In genomic region chr18:55861266-55861665, GRCh38 we compare ENCODE assay signal across 9 cellular contexts.
DNase-seq lines count a peak whose midpoint lies in the region; ATAC-seq and TF ChIP-seq lines count a peak whose summit lies in the region.
"Had no signal": no experiment of that assay in that cellular context is flagged by ENCODE, and none has a peak within 500 bp of the region (broad histone marks: within the 10 kb centered on the region; RNA-seq: fewer than 3 reads in every experiment).

No MANE protein-coding gene starts in this region.

- H3K27me3 ChIP-seq in iPS DF 6.9 (ENCODE audit: control insufficient read depth, insufficient read depth, low read length) (no peaks in the 10 kb centered on the region), sigmoid colon (no peaks in the 10 kb centered on the region)

- H3K4me1 Mint-ChIP-seq in type B pancreatic cell (ENCODE audit: unreplicated experiment), result peaks cover 14% of the 10 kb centered on the region

- TF ChIP-seq EP300 in sigmoid colon (IDR thresholded peaks at IDR 0.05), result no peak

- intact Hi-C loops in Right ventricle myocardium superior (cut with DNase I), result loop anchor here (10.0 kb wide), 1 partner anchor 714 kb away; no protein-coding TSS in a partner anchor
- intact Hi-C loops in cardiac septum (cut with DNase I), result loop anchor here (5.0 to 10.0 kb wide), 5 partner anchors 79 to 626 kb away; no protein-coding TSS in a partner anchor
- intact Hi-C loops in sigmoid colon (cut with DNase I), result loop anchor here (10.0 kb wide), 1 partner anchor 456 kb away; no protein-coding TSS in a partner anchor

- H3K27ac ChIP-seq in iPS DF 6.9 (ENCODE audit: low read length) (no peak overlapping the region), sigmoid colon (no peak overlapping the region)

- no peak overlapping the region for H3K4me3 Mint-ChIP-seq in type B pancreatic cell
- H3K4me3 Mint-ChIP-seq: CD8-positive, alpha-beta T cell had no signal

- H3K4me3 ChIP-seq in iPS DF 6.9 (ENCODE audit: low read length) (no peak overlapping the region), sigmoid colon (no peak overlapping the region)

- no peaks in the 10 kb centered on the region for H3K36me3 Mint-ChIP-seq in type B pancreatic cell
- H3K36me3 Mint-ChIP-seq: CD8-positive, alpha-beta T cell had no signal

- H3K36me3 ChIP-seq in iPS DF 6.9 (ENCODE audit: control insufficient read depth, insufficient read depth, low read length) (no peaks in the 10 kb centered on the region), sigmoid colon (no peaks in the 10 kb centered on the region)

- no peaks in the 10 kb centered on the region for H3K9me3 ChIP-seq in iPS DF 6.9 (ENCODE audit: control insufficient read depth, insufficient read depth, low read length)
- H3K9me3 ChIP-seq in sigmoid colon, result no peaks in the 10 kb centered on the region

- TF ChIP-seq POLR2A in sigmoid colon (IDR thresholded peaks at IDR 0.05), result no peak

- no CpG with 5 or more reads among the region's 6 CpGs for WGBS in iPS DF 6.9 (ENCODE audit: insufficient coverage, insufficient read length)
- 71 to 80% methylated on average over 6 of the region's 6 CpGs for WGBS in sigmoid colon, 2 donors

- peaks cover 8% of the 10 kb centered on the region; the same call in 1 of the 2 replicates for H3K4me1 ChIP-seq in iPS DF 6.9 (ENCODE audit: control insufficient read depth, insufficient read depth, low read length)
- H3K4me1 ChIP-seq in sigmoid colon, result peaks cover 0 to 13% (median 1%) of the 10 kb centered on the region in 4 donors

- TF ChIP-seq CTCF in type B pancreatic cell (conservative IDR thresholded peaks at IDR 0.05) (peak; percentile 68), sigmoid colon (IDR thresholded peaks at IDR 0.05) (peak in 1 of 4 experiments; percentile 19)

- ATAC-seq in Right ventricle myocardium superior (ENCODE audit: poor library complexity) (peak; percentile 23), HG03139 (IDR thresholded peaks at IDR 0.05; ENCODE audit: unreplicated experiment) (no peak), GM21619 (IDR thresholded peaks at IDR 0.05; ENCODE audit: unreplicated experiment) (no peak)
- ATAC-seq: CD8-positive, alpha-beta T cell had no signal

- no peaks in the 10 kb centered on the region for H3K9me3 Mint-ChIP-seq in type B pancreatic cell
- H3K9me3 Mint-ChIP-seq: CD8-positive, alpha-beta T cell had no signal

- no peaks in the 10 kb centered on the region for H3K27me3 Mint-ChIP-seq in type B pancreatic cell

- H3K27ac Mint-ChIP-seq in type B pancreatic cell, result no peak overlapping the region
- H3K27ac Mint-ChIP-seq: CD8-positive, alpha-beta T cell had no signal

- no peak for DNase-seq in Right ventricle myocardium superior
- DNase-seq in cardiac septum (ENCODE audit: low spot score), result no peak
- peak in 33 of 58 donors; percentile 5 to 71 (median 42) for DNase-seq in anterior cingulate cortex (lab: John Stamatoyannopoulos, UW)
- DNase-seq in iPS DF 6.9 (ENCODE audit: low read depth, low spot score), result peak; percentile 29
- no peak for DNase-seq in type B pancreatic cell (ENCODE audit: extremely low spot score, unreplicated experiment)
- no peak for DNase-seq in sigmoid colon
- DNase-seq: CD8-positive, alpha-beta T cell had no signal

Comparison
In these comparisons a context has a peak if more than half of its experiments do, and no peak if none do; other contexts are left out.
1. DNase-seq: peak in anterior cingulate cortex (33 of 58) and iPS DF 6.9 (single experiment); none in Right ventricle myocardium superior (single experiment), cardiac septum (single experiment), type B pancreatic cell (single experiment) and sigmoid colon (single experiment).